ENCODE assay signal across 35 cellular contexts in genomic region chr18:76521367-76521766, GRCh38. TPM values are rescaled to one million over a fixed set of nuclear protein-coding genes. Genes with fewer than 3 reads are reported as not detected.
A peak's percentile ranks its signal among the peaks of the same experiment; 100 is the strongest.
DNase-seq lines count a peak whose midpoint lies in the region; ATAC-seq, FAIRE-seq and TF ChIP-seq lines count a peak whose summit lies in the region.
"Had no signal": no experiment of that assay in that cellular context is flagged by ENCODE, and none has a peak within 500 bp of the region (broad histone marks: within the 10 kb centered on the region; RNA-seq: fewer than 3 reads in every experiment).

No MANE protein-coding gene starts in this region.

- POLR2A ChIA-PET in activated CD4-positive, alpha-beta memory T cell treated with anti-CD3 and anti-CD28 coated beads for 36 hours (lab: Charles Lee): no interaction called here
- POLR2A ChIA-PET in PC-3 (lab: Charles Lee; ENCODE audit: unreplicated experiment): no interaction called here

- DNase-seq in NCI-H2227 (lab: John Stamatoyannopoulos, UW; ENCODE audit: unreplicated experiment) (peak; percentile 34), astrocyte (ENCODE audit: low read depth) (no peak), neural crest cell (ENCODE audit: low read depth, low spot score) (no peak), tibial nerve (ENCODE audit: low spot score in 2 of 2) (no peak), PC-3 (no peak)
- no peak for DNase-seq in activated CD4-positive, alpha-beta memory T cell treated with anti-CD3 and anti-CD28 coated beads for 36 hours
- DNase-seq: activated CD4-positive, alpha-beta memory T cell treated with anti-CD3 and anti-CD28 coated beads, Interleukin-2, amount 10 ng/mL, durations not matched to agents 7 days and 5 days; activated CD8-positive, alpha-beta memory T cell treated with anti-CD3 and anti-CD28 coated beads, Interleukin-2, amount 50 U/mL, for 48 hours; anterior cingulate cortex; C1 segment of cervical spinal cord; Caco-2; colonic mucosa; DMS79 treated with DMSO at 0.1 percent for 48 hours; effector memory CD4-positive, alpha-beta T cell; foreskin melanocyte; GF-D8; heart right ventricle; left cardiac atrium; mammary epithelial cell; MM.1S; NCI-H146; NCI-H524 treated with DMSO at 0.1 percent for 48 hours; occipital lobe; RPMI8226; small intestine; stimulated activated CD4-positive, alpha-beta T cell treated with anti-CD3 and anti-CD28 coated beads, Interleukin-2, amount 100 ng/mL, for 24 hours; T-cell; trophoblast cell had no signal

- H3K4me2 ChIP-seq in astrocyte (ENCODE audit: low read length) (no peak overlapping the region), PC-3 (ENCODE audit: low read length) (no peak overlapping the region)
- H3K4me2 ChIP-seq: KMS-11 had no signal

- peak overlapping the region; percentile 43 for H2AFZ ChIP-seq in astrocyte (ENCODE audit: low read depth, low read length)
- no peak overlapping the region for H2AFZ ChIP-seq in PC-3 (ENCODE audit: low read length)

- H3K36me3 ChIP-seq in astrocyte (ENCODE audit: insufficient read depth, low read length): no peaks in the 10 kb centered on the region
- no peaks in the 10 kb centered on the region for H3K36me3 ChIP-seq in tibial nerve
- H3K36me3 ChIP-seq in PC-3 (ENCODE audit: low read depth, low read length): no peaks in the 10 kb centered on the region
- H3K36me3 ChIP-seq: cardiac muscle cell, colonic mucosa, heart right ventricle had no signal

- H3K36me3 Mint-ChIP-seq in astrocyte (ENCODE audit: low read depth, unreplicated experiment) (no peaks in the 10 kb centered on the region), neural crest cell (ENCODE audit: low read depth) (no peaks in the 10 kb centered on the region)
- no peaks in the 10 kb centered on the region for H3K36me3 Mint-ChIP-seq in activated CD4-positive, alpha-beta memory T cell treated with anti-CD3 and anti-CD28 coated beads for 36 hours
- H3K36me3 Mint-ChIP-seq: activated naive CD4-positive, alpha-beta T cell treated with anti-CD3 and anti-CD28 coated beads, Interleukin-2, amount 50 U/mL, for 24 hours; T-cell had no signal

- BruUV-seq in PC-3 (replicated peaks; lab: Mats Ljungman, UMichigan): no TSS peak

- H3K4me1 Mint-ChIP-seq in astrocyte (ENCODE audit: low read depth, unreplicated experiment) (peaks cover 13% of the 10 kb centered on the region), neural crest cell (peaks cover 69% of the 10 kb centered on the region)
- H3K4me1 Mint-ChIP-seq in activated CD4-positive, alpha-beta memory T cell treated with anti-CD3 and anti-CD28 coated beads for 36 hours (ENCODE audit: low read depth): peaks cover 14% of the 10 kb centered on the region

- no peak for TF ChIP-seq EP300 in tibial nerve (IDR thresholded peaks at IDR 0.05)

- intact Hi-C loops in activated CD4-positive, alpha-beta memory T cell treated with anti-CD3 and anti-CD28 coated beads for 36 hours (cut with micrococcal nuclease): no loop called here
- intact Hi-C loops in PC-3 (cut with micrococcal nuclease): no loop called here

- no peak for TF ChIP-seq POLR2A in tibial nerve (IDR thresholded peaks at IDR 0.05)

- H3K4me3 Mint-ChIP-seq in astrocyte (ENCODE audit: unreplicated experiment) (no peak overlapping the region), neural crest cell (peak overlapping the region; percentile 21)
- H3K4me3 Mint-ChIP-seq in activated CD4-positive, alpha-beta memory T cell treated with anti-CD3 and anti-CD28 coated beads for 36 hours: no peak overlapping the region
- H3K4me3 Mint-ChIP-seq: activated CD4-positive, alpha-beta memory T cell treated with anti-CD3 and anti-CD28 coated beads, Interleukin-2, amount 10 ng/mL, durations not matched to agents 7 days and 5 days; activated naive CD4-positive, alpha-beta T cell treated with anti-CD3 and anti-CD28 coated beads, Interleukin-2, amount 50 U/mL, for 24 hours; T-cell had no signal

- H3K27ac Mint-ChIP-seq in astrocyte (ENCODE audit: unreplicated experiment): no peak overlapping the region
- peak overlapping the region; percentile 82 for H3K27ac Mint-ChIP-seq in neural crest cell (ENCODE audit: unreplicated experiment)
- no peak overlapping the region for H3K27ac Mint-ChIP-seq in activated CD4-positive, alpha-beta memory T cell treated with anti-CD3 and anti-CD28 coated beads for 36 hours
- H3K27ac Mint-ChIP-seq: activated CD4-positive, alpha-beta memory T cell treated with anti-CD3 and anti-CD28 coated beads, Interleukin-2, amount 10 ng/mL, durations not matched to agents 7 days and 5 days; activated naive CD4-positive, alpha-beta T cell treated with anti-CD3 and anti-CD28 coated beads, Interleukin-2, amount 50 U/mL, for 24 hours; activated T-helper 2 cell treated with anti-CD3 and anti-CD28 coated beads, Interferon-gamma antibody, Interleukin-2, Interleukin-4, amounts not matched to agents 10 μg/mL and 5 μg/mL and 100 μg/mL, durations not matched to agents 14 hours and 24 hours and 36 hours; T-cell had no signal

- 62 to 66% methylated on average over 7 of the region's 7 CpGs for WGBS in tibial nerve, 2 donors

- CTCF ChIA-PET in activated CD4-positive, alpha-beta memory T cell treated with anti-CD3 and anti-CD28 coated beads for 36 hours (lab: Charles Lee): no interaction called here
- CTCF ChIA-PET in PC-3 (lab: Charles Lee): no interaction called here

- no peak for FAIRE-seq in astrocyte (lab: Jason Lieb, UNC)
- FAIRE-seq: small intestine had no signal

- no peak overlapping the region for H3K27ac ChIP-seq in astrocyte (ENCODE audit: low read depth, low read length)
- peak overlapping the region; percentile 3 to 85 (median 66) for H3K27ac ChIP-seq in tibial nerve
- H3K27ac ChIP-seq in PC-3 (ENCODE audit: low read length): no peak overlapping the region
- H3K27ac ChIP-seq: cardiac muscle cell, colonic mucosa, heart right ventricle, KMS-11 had no signal

- H3K9ac ChIP-seq in astrocyte (ENCODE audit: low read length): no peak overlapping the region
- H3K9ac ChIP-seq in PC-3 (ENCODE audit: low read length): no peak overlapping the region
- H3K9ac ChIP-seq: KMS-11 had no signal

- H3K27me3 Mint-ChIP-seq in astrocyte (ENCODE audit: low read depth, unreplicated experiment): peaks cover 4% of the 10 kb centered on the region
- no peaks in the 10 kb centered on the region for H3K27me3 Mint-ChIP-seq in neural crest cell (ENCODE audit: low read depth)
- peaks cover 31% of the 10 kb centered on the region for H3K27me3 Mint-ChIP-seq in activated CD4-positive, alpha-beta memory T cell treated with anti-CD3 and anti-CD28 coated beads for 36 hours

- H3K9me3 ChIP-seq in astrocyte (ENCODE audit: insufficient read depth, low read depth, low read length) (no peaks in the 10 kb centered on the region), tibial nerve (no peaks in the 10 kb centered on the region), PC-3 (ENCODE audit: low read length) (no peaks in the 10 kb centered on the region)
- H3K9me3 ChIP-seq: Caco-2, colonic mucosa, heart right ventricle had no signal

- TF ChIP-seq CTCF in astrocyte (IDR thresholded peaks at IDR 0.05; ENCODE audit: insufficient read depth, low read depth, low read length) (no peak), neural crest cell (conservative IDR thresholded peaks at IDR 0.05) (no peak), tibial nerve (IDR thresholded peaks at IDR 0.05) (no peak), PC-3 (conservative IDR thresholded peaks at IDR 0.05; ENCODE audit: low read depth, low read length) (no peak)

- H3K9me2 ChIP-seq in PC-3 (replicated peaks; ENCODE audit: low read length): no peaks in the 10 kb centered on the region

- H3F3A ChIP-seq in PC-3 (ENCODE audit: low read length, unreplicated experiment): no peaks in the 10 kb centered on the region

- H4K20me1 ChIP-seq in astrocyte (ENCODE audit: insufficient read depth, low read length) (no peaks in the 10 kb centered on the region), PC-3 (ENCODE audit: low read length) (no peaks in the 10 kb centered on the region)

- no peaks in the 10 kb centered on the region for H3K27me3 ChIP-seq in astrocyte (ENCODE audit: insufficient read depth, low read length)
- H3K27me3 ChIP-seq in tibial nerve: no peaks in the 10 kb centered on the region
- peaks cover 98% of the 10 kb centered on the region for H3K27me3 ChIP-seq in PC-3 (ENCODE audit: low read length)
- H3K27me3 ChIP-seq: cardiac muscle cell, colonic mucosa had no signal

- ATAC-seq in GM21515 (IDR thresholded peaks at IDR 0.05; ENCODE audit: unreplicated experiment): no peak
- no peak for ATAC-seq in PC-3
- ATAC-seq: activated CD4-positive, CD25-positive, alpha-beta regulatory T cell treated with anti-CD3 and anti-CD28 coated beads, Interleukin-2, amount 50 U/mL, for 24 hours; HCT116; heart right ventricle; left cardiac atrium; T-cell had no signal

- H3K79me2 ChIP-seq in astrocyte (ENCODE audit: insufficient read depth, low read length) (no peaks in the 10 kb centered on the region), PC-3 (ENCODE audit: low read length) (no peaks in the 10 kb centered on the region)

- H3K4me3 ChIP-seq in astrocyte (ENCODE audit: insufficient read depth, low read depth, low read length) (no peak overlapping the region), tibial nerve (no peak overlapping the region), PC-3 (ENCODE audit: low read length) (no peak overlapping the region)
- H3K4me3 ChIP-seq: cardiac muscle cell, colonic mucosa, heart right ventricle had no signal

- peaks cover 7% of the 10 kb centered on the region for H3K4me1 ChIP-seq in astrocyte (ENCODE audit: insufficient read depth, low read length)
- peaks cover 0 to 17% (median 2%) of the 10 kb centered on the region in 4 donors for H3K4me1 ChIP-seq in tibial nerve
- H3K4me1 ChIP-seq in PC-3 (ENCODE audit: insufficient read depth, low read length): no peaks in the 10 kb centered on the region
- H3K4me1 ChIP-seq: Caco-2, colonic mucosa had no signal

- H3K9me3 Mint-ChIP-seq in astrocyte (ENCODE audit: unreplicated experiment): no peaks in the 10 kb centered on the region
- no peaks in the 10 kb centered on the region for H3K9me3 Mint-ChIP-seq in neural crest cell
- H3K9me3 Mint-ChIP-seq in activated CD4-positive, alpha-beta memory T cell treated with anti-CD3 and anti-CD28 coated beads for 36 hours: no peaks in the 10 kb centered on the region
- H3K9me3 Mint-ChIP-seq: activated CD4-positive, alpha-beta memory T cell treated with anti-CD3 and anti-CD28 coated beads, Interleukin-2, amount 10 ng/mL, durations not matched to agents 7 days and 5 days; activated naive CD4-positive, alpha-beta T cell treated with anti-CD3 and anti-CD28 coated beads, Interleukin-2, amount 50 U/mL, for 24 hours; activated T-helper 2 cell treated with anti-CD3 and anti-CD28 coated beads, Interferon-gamma antibody, Interleukin-2, Interleukin-4, amounts not matched to agents 10 μg/mL and 5 μg/mL and 100 μg/mL, durations not matched to agents 14 hours and 24 hours and 36 hours; T-cell had no signal

RNA-seq across cellular contexts. Expression of gene ZNF516, which starts 26.3 kb away (rescaled TPM):
- total RNA-seq in astrocyte (55.9 and 59.8 TPM in 2 replicates), neural crest cell (90.7 and 91.2 TPM in 2 replicates), tibial nerve (10 to 100 TPM; 31.4 to 63.0 (median 45.5) TPM), PC-3 (2014; rRNA removed) (1.7 and 4.0 TPM in 2 replicates)
- 1 to 10 TPM; 2.7 to 4.8 TPM for total RNA-seq in activated CD4-positive, alpha-beta memory T cell treated with anti-CD3 and anti-CD28 coated beads for 36 hours

Comparison
In these comparisons a context has a peak if more than half of its experiments do, and no peak if none do; other contexts are left out.
1. H3K27ac ChIP-seq: peak in tibial nerve (4 of 4); none in astrocyte (single experiment) and PC-3 (single experiment).